Comparison of ENCODE assay signal across 8 cellular contexts in the genomic region with DNA sequence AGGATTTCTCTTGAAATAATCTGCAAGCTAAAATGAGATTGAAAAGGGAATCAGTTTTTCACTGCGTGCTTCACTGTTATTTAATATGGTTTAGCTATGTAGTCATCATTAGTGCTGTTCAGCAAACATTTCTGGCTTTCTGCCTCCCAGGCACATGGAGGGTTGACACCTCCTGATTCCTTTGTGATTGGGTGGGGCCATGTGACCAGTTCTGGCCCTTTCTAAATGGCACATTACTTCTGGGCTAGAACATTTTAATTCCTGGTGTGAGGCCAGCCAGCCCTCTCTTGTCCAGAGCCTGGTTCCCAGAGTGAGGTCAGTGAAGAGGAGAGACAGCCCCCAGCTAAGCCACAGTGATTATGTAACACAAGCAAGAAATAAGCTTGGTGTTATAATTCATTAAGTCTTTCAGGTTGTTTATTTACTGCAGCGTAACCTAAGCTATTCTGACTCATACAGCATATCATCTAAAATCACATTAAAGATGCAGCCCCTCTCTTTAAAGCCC. TPM values are rescaled to one million over a fixed set of nuclear protein-coding genes. Genes with fewer than 3 reads are reported as not detected.
DNase-seq lines count a peak whose midpoint lies in the region; ATAC-seq and TF ChIP-seq lines count a peak whose summit lies in the region.

No MANE protein-coding gene starts in this region.

- DNase-seq in AG10803 (ENCODE audit: low read depth) (peak; percentile 93), NCI-H82 treated with DMSO at 0.1 percent for 48 hours (lab: John Stamatoyannopoulos, UW; ENCODE audit: unreplicated experiment) (peak; percentile 24), esophagus squamous epithelium (lab: John Stamatoyannopoulos, UW) (no peak), NCI-H2107 treated with DMSO at 0.1 percent for 48 hours (lab: John Stamatoyannopoulos, UW; ENCODE audit: unreplicated experiment) (no peak)

- no peaks in the 10 kb centered on the region for H3K9me3 ChIP-seq in esophagus squamous epithelium

- H3K4me3 Mint-ChIP-seq in nephron, result no peak overlapping the region

- no peaks in the 10 kb centered on the region for H3K36me3 ChIP-seq in esophagus squamous epithelium

- no peak for ATAC-seq in HG02610 (IDR thresholded peaks at IDR 0.05; ENCODE audit: unreplicated experiment)
- no peak for ATAC-seq in GM18907 (IDR thresholded peaks at IDR 0.05; ENCODE audit: unreplicated experiment)
- ATAC-seq in GM21515 (IDR thresholded peaks at IDR 0.05; ENCODE audit: unreplicated experiment), result no peak

- peaks cover 27% of the 10 kb centered on the region for H3K4me1 Mint-ChIP-seq in nephron

- 23 to 48% methylated on average over 2 of the region's 2 CpGs for WGBS in esophagus squamous epithelium, 2 donors

- peak overlapping the region in 3 of 4 donors; percentile 22 to 75 (median 60) for H3K27ac ChIP-seq in esophagus squamous epithelium

- H3K4me3 ChIP-seq in AG10803 (ENCODE audit: low read length) (no peak overlapping the region), esophagus squamous epithelium (no peak overlapping the region)

- peaks cover 3% of the 10 kb centered on the region for H3K27me3 Mint-ChIP-seq in nephron (ENCODE audit: low read depth)

- H3K27ac Mint-ChIP-seq in nephron, result peak overlapping the region; percentile 0 to 20 (median 3)

- no peak for TF ChIP-seq POLR2A in esophagus squamous epithelium (IDR thresholded peaks at IDR 0.05)

- no peaks in the 10 kb centered on the region for H3K9me3 Mint-ChIP-seq in nephron

- intact Hi-C loops in esophagus squamous epithelium (cut with DNase I), result no loop called here

- TF ChIP-seq CTCF in AG10803 (conservative IDR thresholded peaks at IDR 0.05; ENCODE audit: low read length) (no peak), esophagus squamous epithelium (IDR thresholded peaks at IDR 0.05) (no peak), nephron (IDR thresholded peaks at IDR 0.05; ENCODE audit: unreplicated experiment in 3 of 3) (no peak)

- H3K36me3 Mint-ChIP-seq in nephron (ENCODE audit: low read depth), result no peaks in the 10 kb centered on the region

- H3K27me3 ChIP-seq in esophagus squamous epithelium, result no peaks in the 10 kb centered on the region

- H3K4me1 ChIP-seq in esophagus squamous epithelium, result peaks cover 16 to 59% (median 27%) of the 10 kb centered on the region in 3 donors

RNA-seq across cellular contexts. Expression of gene ARSI, which starts 17.4 kb away (rescaled TPM):
- total RNA-seq in esophagus squamous epithelium, result 1 to 10 TPM; 2.1 to 7.2 (median 5.1) TPM

RNA-seq across cellular contexts. Expression of gene CAMK2A, which starts 30.5 kb away (rescaled TPM):
- under 1 TPM in 1 of 4 donors, not detected in 3; 0.04 TPM for total RNA-seq in esophagus squamous epithelium

RNA-seq across cellular contexts. Expression of gene TCOF1, which starts 37.4 kb away (rescaled TPM):
- 10 to 100 TPM; 18.2 to 41.4 (median 24.8) TPM for total RNA-seq in esophagus squamous epithelium

Comparison
In these comparisons a context has a peak if more than half of its experiments do, and no peak if none do; other contexts are left out.
1. DNase-seq: peak in AG10803 (single experiment) and NCI-H82 treated with DMSO at 0.1 percent for 48 hours (single experiment); none in esophagus squamous epithelium (single experiment) and NCI-H2107 treated with DMSO at 0.1 percent for 48 hours (single experiment).